In the genomic region with DNA sequence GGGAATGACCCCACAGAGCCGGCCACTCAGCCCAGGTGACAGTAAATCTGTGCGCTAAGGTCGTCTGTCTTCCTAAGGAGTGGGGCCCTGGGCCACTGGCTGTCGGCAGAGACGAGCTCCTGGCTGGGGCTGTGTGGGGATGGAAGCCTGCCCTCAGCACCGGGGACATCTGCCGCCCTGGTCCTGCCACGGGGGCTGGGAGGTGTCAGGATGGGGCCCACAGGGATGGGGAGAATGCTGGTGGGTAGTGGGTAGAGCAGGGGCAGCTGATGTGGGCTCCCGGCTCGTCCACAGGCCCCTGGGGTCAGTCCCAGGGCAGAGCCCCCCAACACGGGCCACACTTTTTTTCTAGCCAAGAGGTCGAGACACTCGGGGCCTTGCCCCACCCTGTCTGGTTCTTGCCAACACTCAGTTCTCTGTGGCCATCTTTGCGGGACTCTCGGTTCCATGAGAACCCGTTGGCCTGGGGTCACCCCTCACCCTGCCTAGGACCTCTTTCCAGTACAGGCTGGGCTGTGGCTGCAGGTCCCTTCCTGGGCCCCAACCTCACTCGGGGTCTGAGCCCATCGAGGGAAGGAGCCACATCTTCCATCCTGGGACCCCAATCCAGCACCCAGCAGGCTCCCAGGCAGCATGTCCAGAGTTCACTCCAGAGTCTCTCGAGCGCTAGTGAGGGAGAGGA, we compare ENCODE assay signal across 18 cellular contexts. TPM values are rescaled to one million over a fixed set of nuclear protein-coding genes. Genes with fewer than 3 reads are reported as not detected.
DNase-seq lines count a peak whose midpoint lies in the region; ATAC-seq and TF ChIP-seq lines count a peak whose summit lies in the region.
"Had no signal": no experiment of that assay in that cellular context is flagged by ENCODE, and none has a peak within 500 bp of the region (broad histone marks: within the 10 kb centered on the region; RNA-seq: fewer than 3 reads in every experiment).

No MANE protein-coding gene starts in this region.

- H3K4me2 ChIP-seq in BLaER1: peak overlapping the region; percentile 91
- H3K4me2 ChIP-seq: GM23338 had no signal

- peaks cover 8% of the 10 kb centered on the region; the same call in 1 of the 2 replicates for H3K36me3 ChIP-seq in BLaER1
- no peaks in the 10 kb centered on the region for H3K36me3 ChIP-seq in naive thymus-derived CD4-positive, alpha-beta T cell (ENCODE audit: control insufficient read depth in 2 of 3, insufficient read depth in 3 of 3, low read length in 3 of 3)

- no peaks in the 10 kb centered on the region for H3K9me3 Mint-ChIP-seq in CD4-positive, alpha-beta T cell
- H3K9me3 Mint-ChIP-seq in chondrocyte (ENCODE audit: low read depth): no peaks in the 10 kb centered on the region
- peaks cover 0 to 3% (median 0%) of the 10 kb centered on the region in 11 donors for H3K9me3 Mint-ChIP-seq in naive thymus-derived CD4-positive, alpha-beta T cell
- H3K9me3 Mint-ChIP-seq: GM23338 had no signal

- H4K20me1 ChIP-seq in BLaER1: no peaks in the 10 kb centered on the region

- intact Hi-C loops in CD4-positive, alpha-beta T cell (cut with DNase I, micrococcal nuclease): no loop called here
- intact Hi-C loops in naive thymus-derived CD4-positive, alpha-beta T cell (cut with micrococcal nuclease): no loop called here

- in situ Hi-C loops in GM13976 (cut with MboI; ENCODE audit: low sequenced_read_pairs, unreplicated experiment): no loop called here

- peak overlapping the region; percentile 44; the same call in 1 of the 2 replicates for H3K27ac ChIP-seq in BLaER1
- H3K27ac ChIP-seq in CD4-positive, alpha-beta T cell (ENCODE audit: low read depth, low read length): no peak overlapping the region
- H3K27ac ChIP-seq in naive thymus-derived CD4-positive, alpha-beta T cell (ENCODE audit: low read depth, low read length): peak overlapping the region; percentile 31
- H3K27ac ChIP-seq: C4-2B had no signal

- POLR2A ChIA-PET in CD4-positive, alpha-beta T cell (lab: Charles Lee): interaction anchor here (0.9 to 2.6 kb wide), 3 partner anchors 16 to 46 kb away, joined by 4 to 10 read pairs (median 5); no protein-coding TSS in a partner anchor
- POLR2A ChIA-PET in naive thymus-derived CD4-positive, alpha-beta T cell (lab: Charles Lee): interaction anchor here (0.6 to 18.3 kb wide), 2 partner anchors 25 to 310 kb away, joined by 3 to 448 read pairs; no protein-coding TSS in a partner anchor

- no peaks in the 10 kb centered on the region for H3K27me3 ChIP-seq in BLaER1
- no peaks in the 10 kb centered on the region for H3K27me3 ChIP-seq in CD4-positive, alpha-beta T cell (ENCODE audit: control insufficient read depth, insufficient read depth, low read length)
- H3K27me3 ChIP-seq in naive thymus-derived CD4-positive, alpha-beta T cell (ENCODE audit: control insufficient read depth in 2 of 2, insufficient read depth in 2 of 2, low read length in 2 of 2): no peaks in the 10 kb centered on the region

- H3K4me1 Mint-ChIP-seq in CD4-positive, alpha-beta T cell (ENCODE audit: low read depth): peaks cover 62% of the 10 kb centered on the region
- peaks cover 14% of the 10 kb centered on the region for H3K4me1 Mint-ChIP-seq in chondrocyte (ENCODE audit: low read depth)
- H3K4me1 Mint-ChIP-seq in naive thymus-derived CD4-positive, alpha-beta T cell: peaks cover 27 to 80% (median 55%) of the 10 kb centered on the region in 7 donors

- TF ChIP-seq CTCF in CD4-positive, alpha-beta T cell (IDR thresholded peaks at IDR 0.05): no peak
- TF ChIP-seq CTCF in chondrocyte (IDR thresholded peaks at IDR 0.05): no peak
- TF ChIP-seq CTCF in GM13976 (IDR thresholded peaks at IDR 0.05; ENCODE audit: borderline replicate concordance, control extremely low read depth, extremely low read depth, insufficient read depth, missing control alignments): no peak

- no peak overlapping the region for H3K4me3 Mint-ChIP-seq in CD4-positive, alpha-beta T cell
- no peak overlapping the region for H3K4me3 Mint-ChIP-seq in chondrocyte (ENCODE audit: unreplicated experiment)
- H3K4me3 Mint-ChIP-seq in naive thymus-derived CD4-positive, alpha-beta T cell: peak overlapping the region in 1 of 10 donors; percentile 49
- H3K4me3 Mint-ChIP-seq: GM23338 had no signal

- H3K4me3 ChIP-seq in BLaER1: no peak overlapping the region
- H3K4me3 ChIP-seq in naive thymus-derived CD4-positive, alpha-beta T cell (ENCODE audit: low read length): no peak overlapping the region
- H3K4me3 ChIP-seq: GM23338 had no signal

- no peaks in the 10 kb centered on the region for H3K9me3 ChIP-seq in BLaER1
- no peaks in the 10 kb centered on the region for H3K9me3 ChIP-seq in CD4-positive, alpha-beta T cell (ENCODE audit: control insufficient read depth, low read length)
- no peaks in the 10 kb centered on the region for H3K9me3 ChIP-seq in naive thymus-derived CD4-positive, alpha-beta T cell (ENCODE audit: control insufficient read depth in 2 of 3, low read length in 3 of 3)

- ATAC-seq in CD4-positive, alpha-beta T cell (ENCODE audit: poor library complexity): no peak
- ATAC-seq in naive thymus-derived CD4-positive, alpha-beta T cell: no peak
- ATAC-seq: GM23338 had no signal

- CTCF ChIA-PET in CD4-positive, alpha-beta T cell (lab: Charles Lee): no interaction called here
- CTCF ChIA-PET in naive thymus-derived CD4-positive, alpha-beta T cell (lab: Charles Lee): no interaction called here

- peak overlapping the region; percentile 98 for H3K27ac Mint-ChIP-seq in CD4-positive, alpha-beta T cell
- no peak overlapping the region for H3K27ac Mint-ChIP-seq in chondrocyte (ENCODE audit: unreplicated experiment)
- H3K27ac Mint-ChIP-seq in naive thymus-derived CD4-positive, alpha-beta T cell: peak overlapping the region; percentile 5 to 100 (median 93)
- H3K27ac Mint-ChIP-seq: GM23338 had no signal

- peaks cover 49% of the 10 kb centered on the region for H3K4me1 ChIP-seq in BLaER1
- peaks cover 50 to 68% of the 10 kb centered on the region in 2 donors for H3K4me1 ChIP-seq in naive thymus-derived CD4-positive, alpha-beta T cell (ENCODE audit: control insufficient read depth in 2 of 2, insufficient read depth in 2 of 2, low read length in 2 of 2)

- H3K9ac ChIP-seq in BLaER1: no peak overlapping the region

- H3K36me3 Mint-ChIP-seq in CD4-positive, alpha-beta T cell (ENCODE audit: low read depth): peaks cover 16% of the 10 kb centered on the region
- no peaks in the 10 kb centered on the region for H3K36me3 Mint-ChIP-seq in chondrocyte (ENCODE audit: low read depth)
- H3K36me3 Mint-ChIP-seq in naive thymus-derived CD4-positive, alpha-beta T cell: no peaks in the 10 kb centered on the region

- no peaks in the 10 kb centered on the region for H3K27me3 Mint-ChIP-seq in CD4-positive, alpha-beta T cell
- H3K27me3 Mint-ChIP-seq in chondrocyte (ENCODE audit: low read depth): peaks cover 7% of the 10 kb centered on the region
- H3K27me3 Mint-ChIP-seq in naive thymus-derived CD4-positive, alpha-beta T cell: no peaks in the 10 kb centered on the region

- no peak for DNase-seq in CD4-positive, alpha-beta T cell
- peak; percentile 83 for DNase-seq in chondrocyte (ENCODE audit: low spot score)
- no peak for DNase-seq in naive thymus-derived CD4-positive, alpha-beta T cell
- DNase-seq in NCI-H1930 (lab: John Stamatoyannopoulos, UW): no peak
- DNase-seq in NCI-H2029 (lab: John Stamatoyannopoulos, UW): no peak
- DNase-seq in GM13976 (ENCODE audit: low spot score): no peak
- DNase-seq: GF-D8, HCEC 1CT, IMR-90, NCI-H1417, NCI-H187 treated with DMSO at 0.1 percent for 48 hours, NCI-H345, NCI-H524 treated with DMSO at 0.1 percent for 48 hours, RPMI8226 had no signal

RNA-seq across cellular contexts. Expression of gene DBH, which starts 45.0 kb away (rescaled TPM):
- 1 to 10 TPM; 1.7 to 1.8 TPM for total RNA-seq in CD4-positive, alpha-beta T cell
- not detected in 3 replicates for total RNA-seq in chondrocyte
- 1 to 10 TPM in 1 of 5 experiments, under 1 TPM in 3, not detected in 1; 0.08 to 1.2 (median 0.14) TPM for total RNA-seq in naive thymus-derived CD4-positive, alpha-beta T cell
- under 1 TPM; 0.14 to 0.38 TPM for polyA plus RNA-seq in naive thymus-derived CD4-positive, alpha-beta T cell
- total RNA-seq: IMR-90, M059J had no signal
- polyA plus RNA-seq: IMR-90 had no signal

RNA-seq across cellular contexts. Expression of gene SARDH, which starts 57.0 kb away (rescaled TPM):
- total RNA-seq in CD4-positive, alpha-beta T cell: 10 to 100 TPM; 17.7 to 18.5 TPM
- total RNA-seq in chondrocyte: 0.74 to 1.2 TPM in 2 of 3 replicates, not detected in the other
- total RNA-seq in naive thymus-derived CD4-positive, alpha-beta T cell: 10 to 100 TPM in 3 of 5 experiments, 1 to 10 TPM in 1, under 1 TPM in 1; 0.73 to 27.2 (median 16.5) TPM
- polyA plus RNA-seq in naive thymus-derived CD4-positive, alpha-beta T cell: 10 to 100 TPM; 10.2 to 11.0 TPM
